Comparison of ENCODE assay signal across 1 cellular context in genomic region chr3:129245641-129246306, GRCh38.
A peak's percentile ranks its signal among the peaks of the same experiment; 100 is the strongest.
TF ChIP-seq lines count a peak whose summit lies in the region.
"Not testable (repeated sequence)": the region's sequence is repeated elsewhere in the genome, so short reads cannot be mapped to it uniquely, and the experiment has no call there.

No MANE protein-coding gene starts in this region.

TF ChIP-seq in HepG2, 621 proteins besides CTCF, POLR2A, EP300 and RAD21 (continued from another document):
- TF ChIP-seq, protein P1, sequence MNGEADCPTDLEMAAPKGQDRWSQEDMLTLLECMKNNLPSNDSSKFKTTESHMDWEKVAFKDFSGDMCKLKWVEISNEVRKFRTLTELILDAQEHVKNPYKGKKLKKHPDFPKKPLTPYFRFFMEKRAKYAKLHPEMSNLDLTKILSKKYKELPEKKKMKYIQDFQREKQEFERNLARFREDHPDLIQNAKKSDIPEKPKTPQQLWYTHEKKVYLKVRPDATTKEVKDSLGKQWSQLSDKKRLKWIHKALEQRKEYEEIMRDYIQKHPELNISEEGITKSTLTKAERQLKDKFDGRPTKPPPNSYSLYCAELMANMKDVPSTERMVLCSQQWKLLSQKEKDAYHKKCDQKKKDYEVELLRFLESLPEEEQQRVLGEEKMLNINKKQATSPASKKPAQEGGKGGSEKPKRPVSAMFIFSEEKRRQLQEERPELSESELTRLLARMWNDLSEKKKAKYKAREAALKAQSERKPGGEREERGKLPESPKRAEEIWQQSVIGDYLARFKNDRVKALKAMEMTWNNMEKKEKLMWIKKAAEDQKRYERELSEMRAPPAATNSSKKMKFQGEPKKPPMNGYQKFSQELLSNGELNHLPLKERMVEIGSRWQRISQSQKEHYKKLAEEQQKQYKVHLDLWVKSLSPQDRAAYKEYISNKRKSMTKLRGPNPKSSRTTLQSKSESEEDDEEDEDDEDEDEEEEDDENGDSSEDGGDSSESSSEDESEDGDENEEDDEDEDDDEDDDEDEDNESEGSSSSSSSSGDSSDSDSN (CRISPR knock-in tag; IDR thresholded peaks at IDR 0.05) = 0 out of 2 replicates have a peak, but pooled peaks have one; percentile 29
- TF ChIP-seq, protein P2, sequence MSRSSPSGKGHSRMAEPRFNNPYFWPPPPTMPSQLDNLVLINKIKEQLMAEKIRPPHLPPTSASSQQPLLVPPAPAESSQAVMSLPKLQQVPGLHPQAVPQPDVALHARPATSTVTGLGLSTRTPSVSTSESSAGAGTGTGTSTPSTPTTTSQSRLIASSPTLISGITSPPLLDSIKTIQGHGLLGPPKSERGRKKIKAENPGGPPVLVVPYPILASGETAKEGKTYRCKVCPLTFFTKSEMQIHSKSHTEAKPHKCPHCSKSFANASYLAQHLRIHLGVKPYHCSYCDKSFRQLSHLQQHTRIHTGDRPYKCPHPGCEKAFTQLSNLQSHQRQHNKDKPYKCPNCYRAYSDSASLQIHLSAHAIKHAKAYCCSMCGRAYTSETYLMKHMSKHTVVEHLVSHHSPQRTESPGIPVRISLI (CRISPR knock-in tag; IDR thresholded peaks at IDR 0.05; ENCODE audit: borderline replicate concordance) = peak; percentile 39; the same call in 1 of the 2 replicates
- 0 out of 2 replicates have a peak, but pooled peaks have one; percentile 23 for TF ChIP-seq MIER3 (CRISPR knock-in tag; IDR thresholded peaks at IDR 0.05; ENCODE audit: borderline replicate concordance)
- peak; percentile 74; the same call in 1 of the 2 replicates for TF ChIP-seq MAZ (IDR thresholded peaks at IDR 0.05; ENCODE audit: borderline replicate concordance, low read depth, low read length)
- TF ChIP-seq MAZ (CRISPR knock-in tag; IDR thresholded peaks at IDR 0.05; ENCODE audit: low read depth) = not testable (repeated sequence)
- TF ChIP-seq STAG1 (CRISPR knock-in tag; IDR thresholded peaks at IDR 0.05) = peak; percentile 92
- TF ChIP-seq ZNF574 (CRISPR knock-in tag; IDR thresholded peaks at IDR 0.05) = peak; percentile 45; the same call in 1 of the 2 replicates
- TF ChIP-seq ZNF607 (CRISPR knock-in tag; IDR thresholded peaks at IDR 0.05; ENCODE audit: borderline replicate concordance) = peak; percentile 29; the same call in 1 of the 2 replicates
- TF ChIP-seq MYPOP (CRISPR knock-in tag; IDR thresholded peaks at IDR 0.05) = peak; percentile 40; the same call in 1 of the 2 replicates
- peak; percentile 33; the same call in 1 of the 3 replicates for TF ChIP-seq MXI1 (IDR thresholded peaks at IDR 0.05; ENCODE audit: borderline replicate concordance, low read depth, low read length)
- peak; percentile 52 for TF ChIP-seq YY1 (IDR thresholded peaks at IDR 0.05; ENCODE audit: insufficient read depth, insufficient replicate concordance, low read depth, low read length)
- 0 out of 2 replicates have a peak, but pooled peaks have one; percentile 26 for TF ChIP-seq ZNF605 (CRISPR knock-in tag; IDR thresholded peaks at IDR 0.05)
- TF ChIP-seq XRCC5 (optimal IDR thresholded peaks at IDR 0.05; ENCODE audit: low read length) = peak; percentile 87
- peak; percentile 60; the same call in 1 of the 2 replicates for TF ChIP-seq ZBTB7B (CRISPR knock-in tag; IDR thresholded peaks at IDR 0.05)
- TF ChIP-seq, protein P3, sequence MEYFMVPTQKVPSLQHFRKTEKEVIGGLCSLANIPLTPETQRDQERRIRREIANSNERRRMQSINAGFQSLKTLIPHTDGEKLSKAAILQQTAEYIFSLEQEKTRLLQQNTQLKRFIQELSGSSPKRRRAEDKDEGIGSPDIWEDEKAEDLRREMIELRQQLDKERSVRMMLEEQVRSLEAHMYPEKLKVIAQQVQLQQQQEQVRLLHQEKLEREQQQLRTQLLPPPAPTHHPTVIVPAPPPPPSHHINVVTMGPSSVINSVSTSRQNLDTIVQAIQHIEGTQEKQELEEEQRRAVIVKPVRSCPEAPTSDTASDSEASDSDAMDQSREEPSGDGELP (IDR thresholded peaks at IDR 0.05; ENCODE audit: borderline replicate concordance, low read depth) = peak; percentile 88
- peak; percentile 15; the same call in 1 of the 2 replicates for TF ChIP-seq ZNF460 (CRISPR knock-in tag; IDR thresholded peaks at IDR 0.05; ENCODE audit: borderline replicate concordance)
- TF ChIP-seq MED1 (CRISPR knock-in tag; IDR thresholded peaks at IDR 0.05) = 0 out of 2 replicates have a peak, but pooled peaks have one; percentile 17
- TF ChIP-seq SALL1 (CRISPR knock-in tag; IDR thresholded peaks at IDR 0.05) = 0 out of 2 replicates have a peak, but pooled peaks have one; percentile 55
- 0 out of 2 replicates have a peak, but pooled peaks have one; percentile 49 for TF ChIP-seq SMAD3 (CRISPR knock-in tag; IDR thresholded peaks at IDR 0.05)
